1 cellular context compared by ENCODE assay signal in the genomic region with DNA sequence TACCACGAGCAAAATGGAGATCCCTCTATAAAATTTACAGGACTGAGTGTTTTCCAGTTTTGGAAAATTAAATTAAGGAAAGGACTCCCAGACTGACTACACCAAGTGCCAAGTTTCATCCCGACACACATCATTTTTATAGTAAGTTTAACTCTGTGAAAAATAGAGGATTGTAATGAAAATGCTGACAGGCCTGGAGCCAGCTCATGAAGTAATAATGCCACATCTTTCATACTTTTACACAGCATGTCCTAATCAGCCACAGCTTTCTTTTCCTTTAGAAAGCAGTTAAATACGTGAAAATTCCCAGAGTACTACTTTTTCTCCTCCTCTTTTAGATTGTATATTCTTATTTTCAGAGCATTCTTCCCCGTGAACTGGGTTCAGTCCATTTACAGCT.
TF ChIP-seq lines count a peak whose summit lies in the region.

No MANE protein-coding gene starts in this region.

TF ChIP-seq in GM23338, 12 proteins besides CTCF, POLR2A, EP300 and RAD21 (continued from another document):
- TF ChIP-seq, protein P1, sequence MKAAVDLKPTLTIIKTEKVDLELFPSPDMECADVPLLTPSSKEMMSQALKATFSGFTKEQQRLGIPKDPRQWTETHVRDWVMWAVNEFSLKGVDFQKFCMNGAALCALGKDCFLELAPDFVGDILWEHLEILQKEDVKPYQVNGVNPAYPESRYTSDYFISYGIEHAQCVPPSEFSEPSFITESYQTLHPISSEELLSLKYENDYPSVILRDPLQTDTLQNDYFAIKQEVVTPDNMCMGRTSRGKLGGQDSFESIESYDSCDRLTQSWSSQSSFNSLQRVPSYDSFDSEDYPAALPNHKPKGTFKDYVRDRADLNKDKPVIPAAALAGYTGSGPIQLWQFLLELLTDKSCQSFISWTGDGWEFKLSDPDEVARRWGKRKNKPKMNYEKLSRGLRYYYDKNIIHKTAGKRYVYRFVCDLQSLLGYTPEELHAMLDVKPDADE (IDR thresholded peaks at IDR 0.05), result no peak
- TF ChIP-seq NANOG (IDR thresholded peaks at IDR 0.05; ENCODE audit: borderline replicate concordance), result no peak
- no peak for TF ChIP-seq JUNB (IDR thresholded peaks at IDR 0.05; ENCODE audit: unreplicated experiment)
